15 cellular contexts compared by ENCODE assay signal in the genomic region with DNA sequence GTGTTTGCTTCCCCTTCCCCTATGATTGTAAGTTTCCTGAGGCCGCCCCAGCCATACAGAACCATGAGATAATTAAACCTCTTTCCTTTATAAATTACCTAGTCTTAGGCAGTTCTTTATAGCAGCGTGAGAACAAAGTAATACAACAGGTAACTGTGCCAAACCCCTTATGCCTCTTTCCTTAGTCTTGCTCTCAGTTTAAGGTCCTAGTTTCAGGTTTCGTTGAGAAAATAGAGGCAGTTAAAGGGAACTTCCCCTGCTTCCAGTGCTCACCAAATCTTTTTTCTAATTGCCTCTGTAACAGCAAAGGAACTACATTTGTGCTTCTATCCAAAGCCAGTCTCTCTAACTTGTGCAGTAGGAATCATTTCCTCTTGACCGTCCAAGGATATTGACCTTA.
DNase-seq lines count a peak whose midpoint lies in the region; ATAC-seq and TF ChIP-seq lines count a peak whose summit lies in the region.
"Had no signal": no experiment of that assay in that cellular context is flagged by ENCODE, and none has a peak within 500 bp of the region (broad histone marks: within the 10 kb centered on the region; RNA-seq: fewer than 3 reads in every experiment).

No MANE protein-coding gene starts in this region.

- DNase-seq in T-helper 9 cell: no peak
- no peak for DNase-seq in effector CD4-positive, alpha-beta T cell
- DNase-seq: ACHN; Calu3; CD4-positive, alpha-beta T cell; DMS 273 treated with DMSO at 0.1 percent for 48 hours; GM23248; H7 had no signal

- H3K36me3 ChIP-seq in gastroesophageal sphincter: peaks cover 0 to 23% of the 10 kb centered on the region in 2 donors
- H3K36me3 ChIP-seq: BLaER1 treated with 17β-estradiol and CSF1 and Interleukin-3, amounts not matched to agents 10 nM and 100 nM had no signal

- peaks cover 56% of the 10 kb centered on the region for H3K36me3 Mint-ChIP-seq in activated T-helper 17 cell treated with anti-CD3 and anti-CD28 coated beads, Interleukin-2, amount 50 U/mL, for 72 hours (ENCODE audit: low read depth)

- ATAC-seq in GM19351 (IDR thresholded peaks at IDR 0.05; ENCODE audit: unreplicated experiment) (peak; percentile 55), gastroesophageal sphincter (no peak), GM19397 (IDR thresholded peaks at IDR 0.05; ENCODE audit: unreplicated experiment) (no peak), HG03442 (IDR thresholded peaks at IDR 0.05; ENCODE audit: unreplicated experiment) (no peak)
- ATAC-seq in activated T-helper 17 cell treated with anti-CD3 and anti-CD28 coated beads, Interleukin-2, amount 50 U/mL, for 72 hours (replicated peaks): no peak

- no peaks in the 10 kb centered on the region for H3K27me3 ChIP-seq in gastroesophageal sphincter
- H3K27me3 ChIP-seq: BLaER1 treated with 17β-estradiol and CSF1 and Interleukin-3, amounts not matched to agents 10 nM and 100 nM had no signal

- TF ChIP-seq POLR2A in gastroesophageal sphincter (IDR thresholded peaks at IDR 0.05): no peak

- no peaks in the 10 kb centered on the region for H3K9me3 Mint-ChIP-seq in activated T-helper 17 cell treated with anti-CD3 and anti-CD28 coated beads, Interleukin-2, amount 50 U/mL, for 72 hours
- H3K9me3 Mint-ChIP-seq: CD4-positive, alpha-beta T cell had no signal

- no peaks in the 10 kb centered on the region for H3K9me3 ChIP-seq in gastroesophageal sphincter
- H3K9me3 ChIP-seq: BLaER1 treated with 17β-estradiol and CSF1 and Interleukin-3, amounts not matched to agents 10 nM and 100 nM had no signal

- H3K27ac ChIP-seq in gastroesophageal sphincter: peak overlapping the region; percentile 4 to 64 (median 36)
- H3K27ac ChIP-seq: GM23248, HL-60 had no signal

- H3K4me1 Mint-ChIP-seq in activated T-helper 17 cell treated with anti-CD3 and anti-CD28 coated beads, Interleukin-2, amount 50 U/mL, for 72 hours: no peaks in the 10 kb centered on the region

- peaks cover 0 to 25% (median 0%) of the 10 kb centered on the region in 3 donors for H3K4me1 ChIP-seq in gastroesophageal sphincter

- H3K4me3 Mint-ChIP-seq in activated T-helper 17 cell treated with anti-CD3 and anti-CD28 coated beads, Interleukin-2, amount 50 U/mL, for 72 hours: no peak overlapping the region
- H3K4me3 Mint-ChIP-seq: CD4-positive, alpha-beta T cell had no signal

- H3K27me3 Mint-ChIP-seq in activated T-helper 17 cell treated with anti-CD3 and anti-CD28 coated beads, Interleukin-2, amount 50 U/mL, for 72 hours: no peaks in the 10 kb centered on the region
- H3K27me3 Mint-ChIP-seq: CD4-positive, alpha-beta T cell had no signal

- peak overlapping the region; percentile 6 for H3K27ac Mint-ChIP-seq in activated T-helper 17 cell treated with anti-CD3 and anti-CD28 coated beads, Interleukin-2, amount 50 U/mL, for 72 hours
- H3K27ac Mint-ChIP-seq: CD4-positive, alpha-beta T cell had no signal

- TF ChIP-seq EP300 in gastroesophageal sphincter (IDR thresholded peaks at IDR 0.05): no peak

- no peak overlapping the region for H3K4me3 ChIP-seq in gastroesophageal sphincter
- H3K4me3 ChIP-seq: BLaER1 treated with 17β-estradiol and CSF1 and Interleukin-3, amounts not matched to agents 10 nM and 100 nM; GM23248 had no signal

- no peak for TF ChIP-seq CTCF in gastroesophageal sphincter (IDR thresholded peaks at IDR 0.05)

- 54 to 58% methylated on average over 3 to 4 of the region's 4 CpGs for WGBS in gastroesophageal sphincter (ENCODE audit: low coverage in 1 of 2), 2 donors
